In the genomic region with DNA sequence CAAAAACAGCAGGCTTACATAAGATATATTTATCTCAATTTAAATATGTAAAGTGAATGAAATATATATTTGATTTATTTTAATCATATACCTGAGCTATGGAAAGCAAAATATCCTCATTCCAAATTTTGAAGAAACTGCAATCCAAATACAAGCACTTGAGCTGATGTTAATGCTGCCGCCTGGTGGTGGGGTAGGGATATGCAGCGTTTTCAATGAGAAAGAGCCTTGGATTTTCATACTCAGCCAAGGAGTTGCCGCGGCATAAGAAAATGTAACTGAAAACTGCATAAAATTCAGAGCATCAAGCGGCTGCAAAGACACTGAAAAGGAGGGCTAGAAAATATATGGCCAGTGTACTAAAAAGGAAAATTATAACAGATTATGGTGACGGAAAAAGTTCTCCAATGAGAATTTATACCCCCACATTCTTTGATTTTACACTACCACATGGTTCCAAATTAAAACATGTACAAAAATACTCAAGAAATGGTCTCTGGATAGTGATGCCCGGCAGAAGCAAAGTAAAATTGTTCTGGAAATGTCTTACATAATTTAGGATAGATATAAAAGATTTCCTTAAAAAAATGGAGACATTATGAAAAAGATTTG, we compare ENCODE assay signal across 7 cellular contexts.
DNase-seq lines count a peak whose midpoint lies in the region; ATAC-seq and TF ChIP-seq lines count a peak whose summit lies in the region.

No MANE protein-coding gene starts in this region.

- peak; percentile 87 for TF ChIP-seq CTCF in NB4 (IDR thresholded peaks at IDR 0.05; ENCODE audit: low read depth, low read length)
- TF ChIP-seq CTCF in foreskin fibroblast (IDR thresholded peaks at IDR 0.05; ENCODE audit: low read depth, low read length): peak; percentile 89

- POLR2A ChIA-PET in activated CD4-positive, alpha-beta memory T cell treated with anti-CD3 and anti-CD28 coated beads for 36 hours (lab: Charles Lee): no interaction called here

- ATAC-seq in GM21717 (IDR thresholded peaks at IDR 0.05; ENCODE audit: unreplicated experiment): peak; percentile 77
- ATAC-seq in GM18870 (IDR thresholded peaks at IDR 0.05; ENCODE audit: unreplicated experiment): no peak

- H3K27me3 Mint-ChIP-seq in activated CD4-positive, alpha-beta memory T cell treated with anti-CD3 and anti-CD28 coated beads for 36 hours: no peaks in the 10 kb centered on the region

- H3K27ac Mint-ChIP-seq in activated CD4-positive, alpha-beta memory T cell treated with anti-CD3 and anti-CD28 coated beads for 36 hours: no peak overlapping the region

- no peak for TF ChIP-seq POLR2A in NB4 (IDR thresholded peaks at IDR 0.05; ENCODE audit: extremely low read depth, insufficient read length)

- no peaks in the 10 kb centered on the region for H3K9me3 Mint-ChIP-seq in activated CD4-positive, alpha-beta memory T cell treated with anti-CD3 and anti-CD28 coated beads for 36 hours

- no peak overlapping the region for H3K4me3 Mint-ChIP-seq in activated CD4-positive, alpha-beta memory T cell treated with anti-CD3 and anti-CD28 coated beads for 36 hours

- intact Hi-C loops in activated CD4-positive, alpha-beta memory T cell treated with anti-CD3 and anti-CD28 coated beads for 36 hours (cut with micrococcal nuclease): no loop called here
- intact Hi-C loops in posterior cingulate gyrus (cut with DNase I): no loop called here

- H3K4me1 Mint-ChIP-seq in activated CD4-positive, alpha-beta memory T cell treated with anti-CD3 and anti-CD28 coated beads for 36 hours (ENCODE audit: low read depth): no peaks in the 10 kb centered on the region

- no peaks in the 10 kb centered on the region for H3K36me3 Mint-ChIP-seq in activated CD4-positive, alpha-beta memory T cell treated with anti-CD3 and anti-CD28 coated beads for 36 hours

- H3K4me3 ChIP-seq in NB4 (ENCODE audit: low read depth, low read length) (no peak overlapping the region), foreskin fibroblast (ENCODE audit: low read depth in 1 of 2, low read length in 2 of 2) (no peak overlapping the region)

- DNase-seq in GM03348 (ENCODE audit: low spot score) (peak; percentile 60), NB4 (ENCODE audit: low read depth) (peak; percentile 60), foreskin fibroblast (peak; percentile 20 to 71), posterior cingulate gyrus (peak in 7 of 10 donors; percentile 6 to 79 (median 43))
- peak; percentile 56 for DNase-seq in activated CD4-positive, alpha-beta memory T cell treated with anti-CD3 and anti-CD28 coated beads for 36 hours

- CTCF ChIA-PET in activated CD4-positive, alpha-beta memory T cell treated with anti-CD3 and anti-CD28 coated beads for 36 hours (lab: Charles Lee): interaction anchor here (1.0 to 1.1 kb wide), 2 partner anchors 16 to 17 kb away, joined by 3 read pairs; no protein-coding TSS in a partner anchor
